ENCODE assay signal across 10 cellular contexts in the genomic region with DNA sequence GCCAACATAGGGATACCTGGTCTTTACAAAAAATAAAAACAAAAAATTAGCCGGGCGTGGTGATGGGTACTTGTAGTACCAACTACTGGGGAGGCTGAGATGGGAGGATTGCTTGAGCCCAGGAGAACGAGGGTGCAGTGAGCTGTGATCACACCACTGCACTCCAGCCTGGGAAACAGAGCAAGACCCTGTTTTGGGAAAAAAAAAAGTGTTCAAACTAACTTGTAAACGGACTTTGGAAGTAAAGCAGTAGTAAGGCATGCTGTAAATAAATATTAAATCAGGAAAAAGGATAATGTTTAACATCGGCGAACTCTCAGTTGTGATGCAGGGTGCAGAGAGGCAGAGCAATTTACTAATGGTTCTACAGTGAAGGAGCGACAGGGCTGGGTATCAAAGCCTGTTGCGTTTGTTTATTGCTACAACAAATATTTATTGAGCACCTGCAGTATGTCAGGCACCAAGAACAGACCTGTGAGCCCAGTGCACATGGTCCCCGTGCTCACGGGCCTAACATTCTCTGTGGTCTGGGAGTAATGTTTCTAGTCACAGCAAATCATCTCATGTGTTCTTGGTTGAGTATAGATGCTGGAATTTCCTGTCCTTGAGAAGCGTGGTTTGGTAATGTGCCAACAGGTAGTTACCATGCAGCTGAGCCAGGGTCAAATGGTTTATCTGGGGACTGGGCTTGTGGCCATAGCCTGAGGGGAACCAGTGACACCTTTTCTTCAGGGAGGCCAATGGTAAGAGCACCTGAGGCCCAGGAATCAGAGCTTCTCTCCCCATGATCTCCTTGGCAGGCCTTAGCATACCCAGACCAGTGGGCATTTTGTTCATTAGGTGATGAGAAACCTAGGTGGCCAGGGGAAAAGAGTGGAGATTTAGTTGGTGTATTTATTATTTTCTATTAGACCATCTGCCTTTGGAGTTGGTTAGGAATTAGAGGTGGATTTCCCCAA. TPM values are rescaled to one million over a fixed set of nuclear protein-coding genes. Genes with fewer than 3 reads are reported as not detected.
DNase-seq lines count a peak whose midpoint lies in the region; ATAC-seq and TF ChIP-seq lines count a peak whose summit lies in the region.
"Had no signal": no experiment of that assay in that cellular context is flagged by ENCODE, and none has a peak within 500 bp of the region (broad histone marks: within the 10 kb centered on the region; RNA-seq: fewer than 3 reads in every experiment).

No MANE protein-coding gene starts in this region.

- TF ChIP-seq EP300 in transverse colon (IDR thresholded peaks at IDR 0.05; ENCODE audit: low read depth): no peak

- peaks cover 8% of the 10 kb centered on the region for H3K9me3 ChIP-seq in psoas muscle
- H3K9me3 ChIP-seq in transverse colon: no peaks in the 10 kb centered on the region
- H3K9me3 ChIP-seq: mucosa of descending colon had no signal

- DNase-seq in psoas muscle: no peak
- DNase-seq in NCI-H2107 (lab: John Stamatoyannopoulos, UW): no peak
- no peak for DNase-seq in transverse colon
- DNase-seq in stimulated activated CD8-positive, alpha-beta memory T cell treated with anti-CD3 and anti-CD28 coated beads, Interleukin-4, amount 100 ng/mL, for 48 hours: no peak
- DNase-seq: H7, Karpas-422, mucosa of descending colon had no signal

- H3K4me3 ChIP-seq in psoas muscle (no peak overlapping the region), transverse colon (no peak overlapping the region)
- H3K4me3 ChIP-seq: mucosa of descending colon had no signal

- 67 to 79% (median 72%) methylated on average over 11 of the region's 11 CpGs for WGBS in psoas muscle, 3 donors
- WGBS in transverse colon (ENCODE audit: low coverage in 1 of 2), 2 donors: 50 to 82% methylated on average over 7 to 11 of the region's 11 CpGs

- no peak for TF ChIP-seq POLR2A in transverse colon (IDR thresholded peaks at IDR 0.05)

- intact Hi-C loops in psoas muscle (cut with DNase I): no loop called here
- intact Hi-C loops in transverse colon (cut with DNase I; ENCODE audit: low total_unique reads): no loop called here

- H3K4me1 ChIP-seq in psoas muscle: peaks cover 17% of the 10 kb centered on the region
- H3K4me1 ChIP-seq in transverse colon: peaks cover 0 to 8% (median 0%) of the 10 kb centered on the region in 4 donors

- no peaks in the 10 kb centered on the region for H3K36me3 ChIP-seq in psoas muscle (ENCODE audit: insufficient read depth in 1 of 2, low read depth in 1 of 2)
- no peaks in the 10 kb centered on the region for H3K36me3 ChIP-seq in transverse colon

- ATAC-seq in GM18870 (IDR thresholded peaks at IDR 0.05; ENCODE audit: unreplicated experiment): peak; percentile 75
- peak; percentile 85 for ATAC-seq in HG02884 (IDR thresholded peaks at IDR 0.05; ENCODE audit: unreplicated experiment)
- ATAC-seq in SK-N-SH treated with all-trans-retinoic acid at 6 μM for 48 hours: peak; percentile 61
- ATAC-seq in psoas muscle: peak; percentile 15 to 93 (median 70)
- ATAC-seq: mucosa of descending colon had no signal

- H3K27ac ChIP-seq in psoas muscle (peak overlapping the region; percentile 69), transverse colon (no peak overlapping the region)

- in situ Hi-C loops in transverse colon (cut with MboI; ENCODE audit: low pct_ligation_motif_present in 1 of 4, low pct_unique_long_range_greater_than_20kb in 1 of 4, low sequenced_read_pairs in 3 of 4): no loop called here

- H3K27me3 ChIP-seq in psoas muscle (ENCODE audit: insufficient read depth in 3 of 3, low read length in 2 of 3): no peaks in the 10 kb centered on the region
- no peaks in the 10 kb centered on the region for H3K27me3 ChIP-seq in transverse colon

- TF ChIP-seq CTCF in psoas muscle (IDR thresholded peaks at IDR 0.05): no peak
- no peak for TF ChIP-seq CTCF in transverse colon (IDR thresholded peaks at IDR 0.05)

TF ChIP-seq in SK-N-SH treated with all-trans-retinoic acid at 6 μM for 48 hours, 23 proteins besides CTCF, POLR2A, EP300 and RAD21:
- TF ChIP-seq ZNF70 (CRISPR knock-in tag; IDR thresholded peaks at IDR 0.05) (no peak), ARNTL (CRISPR knock-in tag; IDR thresholded peaks at IDR 0.05; ENCODE audit: borderline replicate concordance, low read depth) (no peak), RARB (CRISPR knock-in tag; IDR thresholded peaks at IDR 0.05) (no peak), SNAI2 (CRISPR knock-in tag; IDR thresholded peaks at IDR 0.05) (no peak), ZC3H10 (CRISPR knock-in tag; IDR thresholded peaks at IDR 0.05) (no peak), ISL1 (CRISPR knock-in tag; IDR thresholded peaks at IDR 0.05) (no peak), ZFP3 (CRISPR knock-in tag; IDR thresholded peaks at IDR 0.05) (no peak), ESRRG (CRISPR knock-in tag; IDR thresholded peaks at IDR 0.05) (no peak), CSDC2 (CRISPR knock-in tag; IDR thresholded peaks at IDR 0.05) (no peak), PPARA (CRISPR knock-in tag; IDR thresholded peaks at IDR 0.05; ENCODE audit: borderline replicate concordance) (no peak), BACH2 (CRISPR knock-in tag; IDR thresholded peaks at IDR 0.05; ENCODE audit: borderline replicate concordance) (no peak), ZFP30 (CRISPR knock-in tag; IDR thresholded peaks at IDR 0.05) (no peak), ZNF8 (CRISPR knock-in tag; IDR thresholded peaks at IDR 0.05) (no peak), GLIS3 (CRISPR knock-in tag; IDR thresholded peaks at IDR 0.05) (no peak)
- TF ChIP-seq, protein P1, sequence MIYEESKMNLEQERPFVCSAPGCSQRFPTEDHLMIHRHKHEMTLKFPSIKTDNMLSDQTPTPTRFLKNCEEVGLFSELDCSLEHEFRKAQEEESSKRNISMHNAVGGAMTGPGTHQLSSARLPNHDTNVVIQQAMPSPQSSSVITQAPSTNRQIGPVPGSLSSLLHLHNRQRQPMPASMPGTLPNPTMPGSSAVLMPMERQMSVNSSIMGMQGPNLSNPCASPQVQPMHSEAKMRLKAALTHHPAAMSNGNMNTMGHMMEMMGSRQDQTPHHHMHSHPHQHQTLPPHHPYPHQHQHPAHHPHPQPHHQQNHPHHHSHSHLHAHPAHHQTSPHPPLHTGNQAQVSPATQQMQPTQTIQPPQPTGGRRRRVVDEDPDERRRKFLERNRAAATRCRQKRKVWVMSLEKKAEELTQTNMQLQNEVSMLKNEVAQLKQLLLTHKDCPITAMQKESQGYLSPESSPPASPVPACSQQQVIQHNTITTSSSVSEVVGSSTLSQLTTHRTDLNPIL (CRISPR knock-in tag; IDR thresholded peaks at IDR 0.05; ENCODE audit: low read depth): no peak
- TF ChIP-seq, protein P2, sequence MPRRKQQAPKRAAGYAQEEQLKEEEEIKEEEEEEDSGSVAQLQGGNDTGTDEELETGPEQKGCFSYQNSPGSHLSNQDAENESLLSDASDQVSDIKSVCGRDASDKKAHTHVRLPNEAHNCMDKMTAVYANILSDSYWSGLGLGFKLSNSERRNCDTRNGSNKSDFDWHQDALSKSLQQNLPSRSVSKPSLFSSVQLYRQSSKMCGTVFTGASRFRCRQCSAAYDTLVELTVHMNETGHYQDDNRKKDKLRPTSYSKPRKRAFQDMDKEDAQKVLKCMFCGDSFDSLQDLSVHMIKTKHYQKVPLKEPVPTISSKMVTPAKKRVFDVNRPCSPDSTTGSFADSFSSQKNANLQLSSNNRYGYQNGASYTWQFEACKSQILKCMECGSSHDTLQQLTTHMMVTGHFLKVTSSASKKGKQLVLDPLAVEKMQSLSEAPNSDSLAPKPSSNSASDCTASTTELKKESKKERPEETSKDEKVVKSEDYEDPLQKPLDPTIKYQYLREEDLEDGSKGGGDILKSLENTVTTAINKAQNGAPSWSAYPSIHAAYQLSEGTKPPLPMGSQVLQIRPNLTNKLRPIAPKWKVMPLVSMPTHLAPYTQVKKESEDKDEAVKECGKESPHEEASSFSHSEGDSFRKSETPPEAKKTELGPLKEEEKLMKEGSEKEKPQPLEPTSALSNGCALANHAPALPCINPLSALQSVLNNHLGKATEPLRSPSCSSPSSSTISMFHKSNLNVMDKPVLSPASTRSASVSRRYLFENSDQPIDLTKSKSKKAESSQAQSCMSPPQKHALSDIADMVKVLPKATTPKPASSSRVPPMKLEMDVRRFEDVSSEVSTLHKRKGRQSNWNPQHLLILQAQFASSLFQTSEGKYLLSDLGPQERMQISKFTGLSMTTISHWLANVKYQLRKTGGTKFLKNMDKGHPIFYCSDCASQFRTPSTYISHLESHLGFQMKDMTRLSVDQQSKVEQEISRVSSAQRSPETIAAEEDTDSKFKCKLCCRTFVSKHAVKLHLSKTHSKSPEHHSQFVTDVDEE (CRISPR knock-in tag; IDR thresholded peaks at IDR 0.05): no peak
- TF ChIP-seq, protein P3, sequence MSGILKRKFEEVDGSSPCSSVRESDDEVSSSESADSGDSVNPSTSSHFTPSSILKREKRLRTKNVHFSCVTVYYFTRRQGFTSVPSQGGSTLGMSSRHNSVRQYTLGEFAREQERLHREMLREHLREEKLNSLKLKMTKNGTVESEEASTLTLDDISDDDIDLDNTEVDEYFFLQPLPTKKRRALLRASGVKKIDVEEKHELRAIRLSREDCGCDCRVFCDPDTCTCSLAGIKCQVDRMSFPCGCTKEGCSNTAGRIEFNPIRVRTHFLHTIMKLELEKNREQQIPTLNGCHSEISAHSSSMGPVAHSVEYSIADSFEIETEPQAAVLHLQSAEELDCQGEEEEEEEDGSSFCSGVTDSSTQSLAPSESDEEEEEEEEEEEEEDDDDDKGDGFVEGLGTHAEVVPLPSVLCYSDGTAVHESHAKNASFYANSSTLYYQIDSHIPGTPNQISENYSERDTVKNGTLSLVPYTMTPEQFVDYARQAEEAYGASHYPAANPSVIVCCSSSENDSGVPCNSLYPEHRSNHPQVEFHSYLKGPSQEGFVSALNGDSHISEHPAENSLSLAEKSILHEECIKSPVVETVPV (CRISPR knock-in tag; IDR thresholded peaks at IDR 0.05): no peak

RNA-seq across cellular contexts. Expression of a gene that starts 27.9 kb away (rescaled TPM):
- total RNA-seq in psoas muscle (10 to 100 TPM in 2 of 4 donors, 1 to 10 TPM in 2; 1.7 to 17.5 (median 11.4) TPM), transverse colon (1 to 10 TPM in 2 of 4 donors, under 1 TPM in 2; 0.20 to 2.6 (median 1.5) TPM)
- 1 to 10 TPM; 1.3 to 3.2 (median 2.1) TPM for polyA plus RNA-seq in psoas muscle

RNA-seq across cellular contexts. Expression of a gene that starts 40.0 kb away (rescaled TPM):
- 10 to 100 TPM; 19.5 to 38.4 (median 25.7) TPM for total RNA-seq in psoas muscle
- 10 to 100 TPM; 20.7 to 56.4 (median 31.3) TPM for polyA plus RNA-seq in psoas muscle
- 10 to 100 TPM in 1 of 4 donors, 1 to 10 TPM in 3; 6.0 to 19.8 (median 6.9) TPM for total RNA-seq in transverse colon
